Comparison of ENCODE assay signal across 1 cellular context in genomic region chr11:125887373-125888324, GRCh38.
TF ChIP-seq lines count a peak whose summit lies in the region.

HYLS1 (plus strand) TSS chr11:125887668; CDS start chr11:125899369, 11,701 bp downstream.

TF ChIP-seq in Ishikawa, 13 proteins besides CTCF, POLR2A, EP300 and RAD21 (continued from another document):
- TF ChIP-seq, protein P1, sequence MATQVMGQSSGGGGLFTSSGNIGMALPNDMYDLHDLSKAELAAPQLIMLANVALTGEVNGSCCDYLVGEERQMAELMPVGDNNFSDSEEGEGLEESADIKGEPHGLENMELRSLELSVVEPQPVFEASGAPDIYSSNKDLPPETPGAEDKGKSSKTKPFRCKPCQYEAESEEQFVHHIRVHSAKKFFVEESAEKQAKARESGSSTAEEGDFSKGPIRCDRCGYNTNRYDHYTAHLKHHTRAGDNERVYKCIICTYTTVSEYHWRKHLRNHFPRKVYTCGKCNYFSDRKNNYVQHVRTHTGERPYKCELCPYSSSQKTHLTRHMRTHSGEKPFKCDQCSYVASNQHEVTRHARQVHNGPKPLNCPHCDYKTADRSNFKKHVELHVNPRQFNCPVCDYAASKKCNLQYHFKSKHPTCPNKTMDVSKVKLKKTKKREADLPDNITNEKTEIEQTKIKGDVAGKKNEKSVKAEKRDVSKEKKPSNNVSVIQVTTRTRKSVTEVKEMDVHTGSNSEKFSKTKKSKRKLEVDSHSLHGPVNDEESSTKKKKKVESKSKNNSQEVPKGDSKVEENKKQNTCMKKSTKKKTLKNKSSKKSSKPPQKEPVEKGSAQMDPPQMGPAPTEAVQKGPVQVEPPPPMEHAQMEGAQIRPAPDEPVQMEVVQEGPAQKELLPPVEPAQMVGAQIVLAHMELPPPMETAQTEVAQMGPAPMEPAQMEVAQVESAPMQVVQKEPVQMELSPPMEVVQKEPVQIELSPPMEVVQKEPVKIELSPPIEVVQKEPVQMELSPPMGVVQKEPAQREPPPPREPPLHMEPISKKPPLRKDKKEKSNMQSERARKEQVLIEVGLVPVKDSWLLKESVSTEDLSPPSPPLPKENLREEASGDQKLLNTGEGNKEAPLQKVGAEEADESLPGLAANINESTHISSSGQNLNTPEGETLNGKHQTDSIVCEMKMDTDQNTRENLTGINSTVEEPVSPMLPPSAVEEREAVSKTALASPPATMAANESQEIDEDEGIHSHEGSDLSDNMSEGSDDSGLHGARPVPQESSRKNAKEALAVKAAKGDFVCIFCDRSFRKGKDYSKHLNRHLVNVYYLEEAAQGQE (IDR thresholded peaks at IDR 0.05; ENCODE audit: low read depth), result 0 out of 2 replicates have a peak, but pooled peaks have one; percentile 13
- no peak for TF ChIP-seq EGR1 (IDR thresholded peaks at IDR 0.05)
- TF ChIP-seq CEBPB (IDR thresholded peaks at IDR 0.05), result no peak
- TF ChIP-seq, protein P2, sequence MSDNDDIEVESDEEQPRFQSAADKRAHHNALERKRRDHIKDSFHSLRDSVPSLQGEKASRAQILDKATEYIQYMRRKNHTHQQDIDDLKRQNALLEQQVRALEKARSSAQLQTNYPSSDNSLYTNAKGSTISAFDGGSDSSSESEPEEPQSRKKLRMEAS (IDR thresholded peaks at IDR 0.05), result peak; percentile 73
- 0 out of 2 replicates have a peak, but pooled peaks have one; percentile 38 for TF ChIP-seq ZBTB7A (IDR thresholded peaks at IDR 0.05; ENCODE audit: low read depth)
- TF ChIP-seq, protein P3, sequence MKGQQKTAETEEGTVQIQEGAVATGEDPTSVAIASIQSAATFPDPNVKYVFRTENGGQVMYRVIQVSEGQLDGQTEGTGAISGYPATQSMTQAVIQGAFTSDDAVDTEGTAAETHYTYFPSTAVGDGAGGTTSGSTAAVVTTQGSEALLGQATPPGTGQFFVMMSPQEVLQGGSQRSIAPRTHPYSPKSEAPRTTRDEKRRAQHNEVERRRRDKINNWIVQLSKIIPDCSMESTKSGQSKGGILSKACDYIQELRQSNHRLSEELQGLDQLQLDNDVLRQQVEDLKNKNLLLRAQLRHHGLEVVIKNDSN (IDR thresholded peaks at IDR 0.05), result no peak
- no peak; the same call in 1 of the 2 replicates for TF ChIP-seq NFIC (IDR thresholded peaks at IDR 0.05)
- no peak for TF ChIP-seq CREB1 (IDR thresholded peaks at IDR 0.05; ENCODE audit: low read depth)
- TF ChIP-seq FOXM1 (IDR thresholded peaks at IDR 0.05; ENCODE audit: borderline replicate concordance, low read depth), result no peak; the same call in 1 of the 2 replicates
